Comparison of ENCODE assay signal across 8 cellular contexts in genomic region chr11:111586305-111586915, GRCh38. TPM values are rescaled to one million over a fixed set of nuclear protein-coding genes. Genes with fewer than 3 reads are reported as not detected.
DNase-seq lines count a peak whose midpoint lies in the region; ATAC-seq and TF ChIP-seq lines count a peak whose summit lies in the region.

No MANE protein-coding gene starts in this region.

- TF ChIP-seq CTCF in Caco-2 (IDR thresholded peaks at IDR 0.05; ENCODE audit: insufficient read depth in 1 of 2, low read depth in 1 of 2, low read length in 1 of 2, severe bottlenecking in 1 of 2, unreplicated experiment in 1 of 2) = peak; percentile 83 to 91

- H3K9me3 Mint-ChIP-seq in Caco-2 (ENCODE audit: unreplicated experiment) = no peaks in the 10 kb centered on the region
- H3K9me3 Mint-ChIP-seq in activated T-cell treated with anti-CD3 and anti-CD28 coated beads, Interleukin-2, amount 50 U/mL, for 72 hours = no peaks in the 10 kb centered on the region

- POLR2A ChIA-PET in Caco-2 (lab: Charles Lee) = no interaction called here

- DNase-seq in Caco-2 (peak in 1 of 2 experiments; percentile 71), HAP-1 (ENCODE audit: low spot score in 2 of 2) (peak; percentile 35 to 60), NCI-H460 (ENCODE audit: extremely low read depth, low read depth) (peak; percentile 38), glomerular visceral epithelial cell (ENCODE audit: extremely low spot score) (peak; percentile 59), ureter (ENCODE audit: low spot score) (no peak)
- DNase-seq in activated T-cell treated with anti-CD3 and anti-CD28 coated beads, Interleukin-2, amount 50 U/mL, for 72 hours = peak; percentile 40 to 49
- DNase-seq in stimulated activated CD4-positive, alpha-beta T cell treated with anti-CD3 and anti-CD28 coated beads, Interleukin-2, amount 100 ng/mL, for 48 hours = peak; percentile 5 to 36

- peak; percentile 41 to 60 for ATAC-seq in activated T-cell treated with anti-CD3 and anti-CD28 coated beads, Interleukin-2, amount 50 U/mL, for 72 hours (replicated peaks in 1 of 2)
- no peak for ATAC-seq in GM21390 (IDR thresholded peaks at IDR 0.05; ENCODE audit: unreplicated experiment)

- no peaks in the 10 kb centered on the region for H3K27me3 Mint-ChIP-seq in Caco-2 (ENCODE audit: insufficient read depth, unreplicated experiment)
- peaks cover 10% of the 10 kb centered on the region for H3K27me3 Mint-ChIP-seq in activated T-cell treated with anti-CD3 and anti-CD28 coated beads, Interleukin-2, amount 50 U/mL, for 72 hours (ENCODE audit: low read depth)

- in situ Hi-C loops in HAP-1 (cut with MboI; ENCODE audit: low sequenced_read_pairs) = no loop called here

- intact Hi-C loops in Caco-2 (cut with micrococcal nuclease; ENCODE audit: unreplicated experiment) = loop anchor here (1.0 to 5.0 kb wide), 4 partner anchors 21 to 255 kb away; no protein-coding TSS in a partner anchor

- H3K9me3 ChIP-seq in Caco-2 (no peaks in the 10 kb centered on the region), HAP-1 (no peaks in the 10 kb centered on the region)

- H3K4me3 ChIP-seq in Caco-2 (ENCODE audit: low read depth, low read length) = no peak overlapping the region
- no peak overlapping the region for H3K4me3 ChIP-seq in HAP-1

- CTCF ChIA-PET in Caco-2 (lab: Charles Lee) = interaction anchor here (0.6 to 1.7 kb wide), 8 partner anchors 18 to 256 kb away, joined by 3 to 11 read pairs (median 4); no protein-coding TSS in a partner anchor

- H3K4me3 Mint-ChIP-seq in Caco-2 (ENCODE audit: unreplicated experiment) = no peak overlapping the region
- no peak overlapping the region for H3K4me3 Mint-ChIP-seq in activated T-cell treated with anti-CD3 and anti-CD28 coated beads, Interleukin-2, amount 50 U/mL, for 72 hours

- no peak overlapping the region for H3K27ac Mint-ChIP-seq in Caco-2 (ENCODE audit: unreplicated experiment)
- no peak overlapping the region for H3K27ac Mint-ChIP-seq in activated T-cell treated with anti-CD3 and anti-CD28 coated beads, Interleukin-2, amount 50 U/mL, for 72 hours

- H3K36me3 Mint-ChIP-seq in Caco-2 (ENCODE audit: insufficient read depth, unreplicated experiment) = no peaks in the 10 kb centered on the region
- no peaks in the 10 kb centered on the region for H3K36me3 Mint-ChIP-seq in activated T-cell treated with anti-CD3 and anti-CD28 coated beads, Interleukin-2, amount 50 U/mL, for 72 hours (ENCODE audit: insufficient read depth in 2 of 2)

- H3K4me1 ChIP-seq in Caco-2 (no peaks in the 10 kb centered on the region), HAP-1 (no peaks in the 10 kb centered on the region)

- H3K36me3 ChIP-seq in Caco-2 (ENCODE audit: control insufficient read depth, insufficient read depth, low read length) (no peaks in the 10 kb centered on the region), HAP-1 (replicated peaks) (no peaks in the 10 kb centered on the region)

- H3K27me3 ChIP-seq in Caco-2 (replicated peaks; ENCODE audit: control insufficient read depth, insufficient read depth, low read length) (no peaks in the 10 kb centered on the region), HAP-1 (ENCODE audit: low read depth) (peaks cover 4% of the 10 kb centered on the region; the same call in 1 of the 2 replicates)

- no TSS peak for BruUV-seq in Caco-2 (replicated peaks; lab: Mats Ljungman, UMichigan)

- H3K4me1 Mint-ChIP-seq in Caco-2 (ENCODE audit: low read depth, unreplicated experiment) = no peaks in the 10 kb centered on the region
- H3K4me1 Mint-ChIP-seq in activated T-cell treated with anti-CD3 and anti-CD28 coated beads, Interleukin-2, amount 50 U/mL, for 72 hours (ENCODE audit: low read depth) = peaks cover 7% of the 10 kb centered on the region

RNA-seq across cellular contexts. Expression of gene SIK2, which starts 15.8 kb away (rescaled TPM):
- total RNA-seq in Caco-2 (2022) (37.3 and 40.2 TPM in 2 replicates), ureter (20.7 TPM)
- total RNA-seq in NCI-H460 (2014; rRNA removed; shearing (Covaris generic)) = 6.1 and 6.5 TPM in 2 replicates
- polyA plus RNA-seq in NCI-H460 (2014; cell fraction: nucleus; rRNA removed) = 5.1 and 6.8 TPM in 2 replicates
- 1 to 10 TPM; 9.4 to 9.9 TPM for total RNA-seq in activated T-cell treated with anti-CD3 and anti-CD28 coated beads, Interleukin-2, amount 50 U/mL, for 72 hours

RNA-seq across cellular contexts. Expression of gene LAYN, which starts 45.9 kb away (rescaled TPM):
- total RNA-seq in Caco-2 (2022) (0.79 and 1.6 TPM in 2 replicates), ureter (8.6 TPM)
- not detected in 2 replicates for total RNA-seq in NCI-H460 (2014; rRNA removed; shearing (Covaris generic))
- not detected in 2 replicates for polyA plus RNA-seq in NCI-H460 (2014; cell fraction: nucleus; rRNA removed)
- total RNA-seq in activated T-cell treated with anti-CD3 and anti-CD28 coated beads, Interleukin-2, amount 50 U/mL, for 72 hours = 10 to 100 TPM; 12.3 to 15.6 TPM
